ENCODE assay signal across 15 cellular contexts in the genomic region with DNA sequence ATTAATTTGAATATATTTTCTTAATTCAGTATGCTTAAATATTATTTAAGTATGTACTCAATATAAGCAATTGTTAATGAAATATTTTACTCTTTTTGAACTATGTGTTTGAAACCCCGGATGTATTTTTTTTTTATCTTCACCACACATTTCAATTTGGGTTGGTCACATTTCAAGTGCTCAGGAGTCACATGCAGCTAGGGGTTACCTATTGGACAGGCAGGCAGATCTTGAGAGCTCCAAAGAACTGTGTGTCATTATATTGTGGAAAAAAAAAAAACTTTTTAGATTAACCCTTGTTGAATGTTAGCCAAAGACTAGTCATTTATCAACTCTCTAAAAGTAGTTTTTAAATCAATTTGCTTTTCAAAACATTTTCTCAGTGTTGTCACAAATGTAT. TPM values are rescaled to one million over a fixed set of nuclear protein-coding genes. Genes with fewer than 3 reads are reported as not detected.
DNase-seq lines count a peak whose midpoint lies in the region; ATAC-seq and TF ChIP-seq lines count a peak whose summit lies in the region.
"Had no signal": no experiment of that assay in that cellular context is flagged by ENCODE, and none has a peak within 500 bp of the region (broad histone marks: within the 10 kb centered on the region; RNA-seq: fewer than 3 reads in every experiment).

No MANE protein-coding gene starts in this region.

- H3K27ac Mint-ChIP-seq in CD4-positive, alpha-beta T cell = no peak overlapping the region
- peak overlapping the region in 2 of 3 donors; percentile 91 to 93 for H3K27ac Mint-ChIP-seq in IgD-negative memory B cell
- H3K27ac Mint-ChIP-seq in activated CD8-positive, alpha-beta T cell treated with anti-CD3 and anti-CD28 coated beads, Interleukin-2, amount 10 ng/mL, durations not matched to agents 7 days and 5 days = no peak overlapping the region
- peak overlapping the region in 3 of 9 donors; percentile 90 to 99 (median 97) for H3K27ac Mint-ChIP-seq in naive thymus-derived CD4-positive, alpha-beta T cell

- peaks cover 85% of the 10 kb centered on the region for H3K36me3 Mint-ChIP-seq in CD4-positive, alpha-beta T cell (ENCODE audit: low read depth)
- H3K36me3 Mint-ChIP-seq in IgD-negative memory B cell = peaks cover 13% of the 10 kb centered on the region
- H3K36me3 Mint-ChIP-seq in activated CD8-positive, alpha-beta T cell treated with anti-CD3 and anti-CD28 coated beads, Interleukin-2, amount 10 ng/mL, durations not matched to agents 7 days and 5 days (ENCODE audit: low read depth) = peaks cover 88% of the 10 kb centered on the region
- H3K36me3 Mint-ChIP-seq in naive thymus-derived CD4-positive, alpha-beta T cell = peaks cover 14 to 58% (median 40%) of the 10 kb centered on the region in 5 donors

- H3K27me3 Mint-ChIP-seq in CD4-positive, alpha-beta T cell = no peaks in the 10 kb centered on the region
- H3K27me3 Mint-ChIP-seq in IgD-negative memory B cell = no peaks in the 10 kb centered on the region
- H3K27me3 Mint-ChIP-seq in activated CD8-positive, alpha-beta T cell treated with anti-CD3 and anti-CD28 coated beads, Interleukin-2, amount 10 ng/mL, durations not matched to agents 7 days and 5 days (ENCODE audit: low read depth) = no peaks in the 10 kb centered on the region
- H3K27me3 Mint-ChIP-seq in naive thymus-derived CD4-positive, alpha-beta T cell = no peaks in the 10 kb centered on the region

- H3K9me3 ChIP-seq in CD4-positive, alpha-beta T cell (ENCODE audit: control insufficient read depth, low read length) = no peaks in the 10 kb centered on the region
- no peaks in the 10 kb centered on the region for H3K9me3 ChIP-seq in naive thymus-derived CD4-positive, alpha-beta T cell (ENCODE audit: control insufficient read depth in 2 of 3, low read length in 3 of 3)
- no peaks in the 10 kb centered on the region for H3K9me3 ChIP-seq in gastroesophageal sphincter
- H3K9me3 ChIP-seq: ovary, SJSA1, thyroid gland had no signal

- 29 to 52% methylated on average over 1 of the region's 1 CpG for WGBS in gastroesophageal sphincter (ENCODE audit: low coverage in 1 of 2), 2 donors

- H3K9me3 Mint-ChIP-seq in CD4-positive, alpha-beta T cell = no peaks in the 10 kb centered on the region
- no peaks in the 10 kb centered on the region for H3K9me3 Mint-ChIP-seq in IgD-negative memory B cell
- H3K9me3 Mint-ChIP-seq in activated CD8-positive, alpha-beta T cell treated with anti-CD3 and anti-CD28 coated beads, Interleukin-2, amount 10 ng/mL, durations not matched to agents 7 days and 5 days (ENCODE audit: insufficient read depth) = no peaks in the 10 kb centered on the region
- H3K9me3 Mint-ChIP-seq in naive thymus-derived CD4-positive, alpha-beta T cell = peaks cover 0 to 4% (median 0%) of the 10 kb centered on the region in 11 donors

- CTCF ChIA-PET in CD4-positive, alpha-beta T cell (lab: Charles Lee) = interaction anchor here (0.7 to 2.2 kb wide), 10 partner anchors 10 to 136 kb away, joined by 3 to 9 read pairs (median 4); no protein-coding TSS in a partner anchor
- CTCF ChIA-PET in activated CD8-positive, alpha-beta T cell treated with anti-CD3 and anti-CD28 coated beads, Interleukin-2, amount 10 ng/mL, durations not matched to agents 7 days and 5 days (lab: Charles Lee) = interaction anchor here (0.9 to 18.7 kb wide), 8 partner anchors 10 to 186 kb away, joined by 3 to 322 read pairs (median 13); no protein-coding TSS in a partner anchor
- CTCF ChIA-PET in naive thymus-derived CD4-positive, alpha-beta T cell (lab: Charles Lee) = interaction anchor here (0.6 to 2.0 kb wide), 15 partner anchors 8 to 136 kb away, joined by 3 to 13 read pairs (median 4); no protein-coding TSS in a partner anchor

- no peak for ATAC-seq in CD4-positive, alpha-beta T cell (ENCODE audit: poor library complexity)
- no peak for ATAC-seq in activated CD8-positive, alpha-beta T cell treated with anti-CD3 and anti-CD28 coated beads, Interleukin-2, amount 10 ng/mL, durations not matched to agents 7 days and 5 days
- no peak for ATAC-seq in naive thymus-derived CD4-positive, alpha-beta T cell
- ATAC-seq in gastroesophageal sphincter (no peak), GM19351 (IDR thresholded peaks at IDR 0.05; ENCODE audit: unreplicated experiment) (no peak)
- ATAC-seq: left lobe of liver, sciatic nerve had no signal

- H3K4me1 Mint-ChIP-seq in CD4-positive, alpha-beta T cell (ENCODE audit: low read depth) = peaks cover 71% of the 10 kb centered on the region
- H3K4me1 Mint-ChIP-seq in IgD-negative memory B cell = peaks cover 68 to 82% (median 74%) of the 10 kb centered on the region in 3 donors
- H3K4me1 Mint-ChIP-seq in activated CD8-positive, alpha-beta T cell treated with anti-CD3 and anti-CD28 coated beads, Interleukin-2, amount 10 ng/mL, durations not matched to agents 7 days and 5 days (ENCODE audit: low read depth) = peaks cover 18% of the 10 kb centered on the region
- peaks cover 0 to 93% (median 56%) of the 10 kb centered on the region in 7 donors for H3K4me1 Mint-ChIP-seq in naive thymus-derived CD4-positive, alpha-beta T cell

- POLR2A ChIA-PET in CD4-positive, alpha-beta T cell (lab: Charles Lee) = interaction anchor here (0.5 to 43.3 kb wide), 7 partner anchors 15 to 194 kb away, joined by 3 to 2111 read pairs (median 6); a partner anchor contains a TSS
- POLR2A ChIA-PET in activated CD8-positive, alpha-beta T cell treated with anti-CD3 and anti-CD28 coated beads, Interleukin-2, amount 10 ng/mL, durations not matched to agents 7 days and 5 days (lab: Charles Lee) = interaction anchor here (1.1 to 8.1 kb wide), 6 partner anchors 10 to 33 kb away, joined by 3 to 80 read pairs (median 56); no protein-coding TSS in a partner anchor
- POLR2A ChIA-PET in naive thymus-derived CD4-positive, alpha-beta T cell (lab: Charles Lee) = interaction anchor here (0.5 to 43.0 kb wide), 6 partner anchors 22 to 136 kb away, joined by 3 to 2368 read pairs (median 5); a partner anchor contains a TSS

- peak overlapping the region; percentile 22 for H3K4me3 ChIP-seq in naive thymus-derived CD4-positive, alpha-beta T cell (ENCODE audit: low read length)
- no peak overlapping the region for H3K4me3 ChIP-seq in gastroesophageal sphincter
- H3K4me3 ChIP-seq: ovary, SJSA1, thyroid gland had no signal

- no peak for DNase-seq in CD4-positive, alpha-beta T cell
- DNase-seq in activated CD8-positive, alpha-beta T cell treated with anti-CD3 and anti-CD28 coated beads, Interleukin-2, amount 10 ng/mL, durations not matched to agents 7 days and 5 days = no peak
- DNase-seq in naive thymus-derived CD4-positive, alpha-beta T cell = peak in 1 of 9 donors; percentile 46
- no peak for DNase-seq in stimulated activated CD4-positive, alpha-beta T cell treated with anti-CD3 and anti-CD28 coated beads, Interleukin-2, amount 100 ng/mL, for 24 hours
- DNase-seq: NCI-H187; NCI-H446 treated with DMSO at 0.1 percent for 48 hours; ovary; stimulated activated CD4-positive, alpha-beta T cell treated with anti-CD3 and anti-CD28 coated beads, Interleukin-2, amount 100 ng/mL, for 48 hours; thyroid gland had no signal

- TF ChIP-seq EP300 in gastroesophageal sphincter (IDR thresholded peaks at IDR 0.05) = no peak

- H3K4me1 ChIP-seq in naive thymus-derived CD4-positive, alpha-beta T cell (ENCODE audit: control insufficient read depth in 2 of 2, insufficient read depth in 2 of 2, low read length in 2 of 2) = peaks cover 94 to 95% of the 10 kb centered on the region in 2 donors
- H3K4me1 ChIP-seq in gastroesophageal sphincter = peaks cover 0 to 6% (median 0%) of the 10 kb centered on the region in 3 donors
- H3K4me1 ChIP-seq: SJSA1, thyroid gland had no signal

- intact Hi-C loops in CD4-positive, alpha-beta T cell (cut with DNase I, micrococcal nuclease) = loop anchor here in 1 of 2 experiments (1.0 to 2.0 kb wide), 2 partner anchors 9 to 19 kb away; no protein-coding TSS in a partner anchor
- intact Hi-C loops in naive thymus-derived CD4-positive, alpha-beta T cell (cut with micrococcal nuclease) = loop anchor here (1.0 to 2.0 kb wide), 4 partner anchors 8 to 75 kb away; no protein-coding TSS in a partner anchor

- peak overlapping the region; percentile 78 for H3K27ac ChIP-seq in CD4-positive, alpha-beta T cell (ENCODE audit: low read depth, low read length)
- H3K27ac ChIP-seq in naive thymus-derived CD4-positive, alpha-beta T cell (ENCODE audit: low read depth, low read length) = peak overlapping the region; percentile 93
- H3K27ac ChIP-seq in gastroesophageal sphincter = no peak overlapping the region
- H3K27ac ChIP-seq: ovary, SJSA1, thyroid gland had no signal

- TF ChIP-seq CTCF in CD4-positive, alpha-beta T cell (IDR thresholded peaks at IDR 0.05) = no peak
- no peak for TF ChIP-seq CTCF in gastroesophageal sphincter (IDR thresholded peaks at IDR 0.05)

- peak overlapping the region; percentile 84 for H3K4me3 Mint-ChIP-seq in CD4-positive, alpha-beta T cell
- H3K4me3 Mint-ChIP-seq in IgD-negative memory B cell = peak overlapping the region in 2 of 4 donors; percentile 64 to 83
- H3K4me3 Mint-ChIP-seq in activated CD8-positive, alpha-beta T cell treated with anti-CD3 and anti-CD28 coated beads, Interleukin-2, amount 10 ng/mL, durations not matched to agents 7 days and 5 days = peak overlapping the region; percentile 75
- H3K4me3 Mint-ChIP-seq in naive thymus-derived CD4-positive, alpha-beta T cell = peak overlapping the region in 8 of 10 donors; percentile 77 to 89 (median 84)

- no peaks in the 10 kb centered on the region for H3K27me3 ChIP-seq in CD4-positive, alpha-beta T cell (ENCODE audit: control insufficient read depth, insufficient read depth, low read length)
- H3K27me3 ChIP-seq in naive thymus-derived CD4-positive, alpha-beta T cell (ENCODE audit: control insufficient read depth in 2 of 2, insufficient read depth in 2 of 2, low read length in 2 of 2) = no peaks in the 10 kb centered on the region
- H3K27me3 ChIP-seq in gastroesophageal sphincter = peaks cover 23% of the 10 kb centered on the region
- H3K27me3 ChIP-seq: ovary, thyroid gland had no signal

- peaks cover 0 to 12% (median 6%) of the 10 kb centered on the region in 3 experiments for H3K36me3 ChIP-seq in naive thymus-derived CD4-positive, alpha-beta T cell (ENCODE audit: control insufficient read depth in 2 of 3, insufficient read depth in 3 of 3, low read length in 3 of 3)
- H3K36me3 ChIP-seq in gastroesophageal sphincter = no peaks in the 10 kb centered on the region
- H3K36me3 ChIP-seq: ovary, SJSA1, thyroid gland had no signal

- TF ChIP-seq POLR2A in gastroesophageal sphincter (IDR thresholded peaks at IDR 0.05) = no peak

RNA-seq across cellular contexts. Expression of a gene that starts 37.2 kb away (rescaled TPM):
- 100 to 1,000 TPM; 297 to 300 TPM for total RNA-seq in CD4-positive, alpha-beta T cell
- 213 TPM for polyA plus RNA-seq in IgD-negative memory B cell
- total RNA-seq in activated CD8-positive, alpha-beta T cell treated with anti-CD3 and anti-CD28 coated beads, Interleukin-2, amount 10 ng/mL, durations not matched to agents 7 days and 5 days = 100 to 1,000 TPM; 370 to 374 TPM
- 100 to 1,000 TPM; 388 to 548 (median 463) TPM for total RNA-seq in naive thymus-derived CD4-positive, alpha-beta T cell
- polyA plus RNA-seq in naive thymus-derived CD4-positive, alpha-beta T cell = 100 to 1,000 TPM; 258 to 318 TPM
- total RNA-seq in gastroesophageal sphincter = 10 to 100 TPM in 1 of 4 donors, 1 to 10 TPM in 3; 2.5 to 14.1 (median 5.9) TPM
- total RNA-seq: SJSA1 had no signal

Comparison
In these comparisons a context has a peak if more than half of its experiments do, and no peak if none do; other contexts are left out.
1. H3K27ac ChIP-seq: peak in CD4-positive, alpha-beta T cell (single experiment) and naive thymus-derived CD4-positive, alpha-beta T cell (single experiment); none in gastroesophageal sphincter (0 of 4).
2. H3K27ac Mint-ChIP-seq: peak in IgD-negative memory B cell (2 of 3); none in CD4-positive, alpha-beta T cell (single experiment) and activated CD8-positive, alpha-beta T cell treated with anti-CD3 and anti-CD28 coated beads, Interleukin-2, amount 10 ng/mL, durations not matched to agents 7 days and 5 days (single experiment).
3. RNA of a gene that starts 37.2 kb away (total RNA-seq): 388 to 548 TPM in naive thymus-derived CD4-positive, alpha-beta T cell, 370 to 374 TPM in activated CD8-positive, alpha-beta T cell treated with anti-CD3 and anti-CD28 coated beads, Interleukin-2, amount 10 ng/mL, durations not matched to agents 7 days and 5 days and 297 to 300 TPM in CD4-positive, alpha-beta T cell; 2.5 to 14.1 TPM in gastroesophageal sphincter; every median in the first group is over 10 times any median in the second.